19 cellular contexts compared by ENCODE assay signal in genomic region chr16:84086996-84087395, GRCh38. TPM values are rescaled to one million over a fixed set of nuclear protein-coding genes. Genes with fewer than 3 reads are reported as not detected.
"Had no signal": no experiment of that assay in that cellular context is flagged by ENCODE, and none has a peak within 500 bp of the region (broad histone marks: within the 10 kb centered on the region; RNA-seq: fewer than 3 reads in every experiment).

No MANE protein-coding gene starts in this region.

- ATAC-seq: gastroesophageal sphincter; left lung; stimulated activated naive CD8-positive, alpha-beta T cell treated with anti-CD3 and anti-CD28 coated beads, Interleukin-15, amount 100 ng/mL, for 72 hours had no signal

- H3K9me3 ChIP-seq: gastroesophageal sphincter, left lung, right lobe of liver, testis, upper lobe of left lung had no signal

- H3K4me1 Mint-ChIP-seq: nephron had no signal

- H3K4me3 Mint-ChIP-seq: activated CD4-positive, alpha-beta T cell treated with anti-CD3 and anti-CD28 coated beads, Interleukin-2, amount 10 ng/mL, durations not matched to agents 7 days and 5 days; nephron had no signal

- H3K4me3 ChIP-seq: gastroesophageal sphincter, left lung, right lobe of liver, smooth muscle cell, testis, upper lobe of left lung had no signal

- DNase-seq: activated CD4-positive, alpha-beta T cell treated with anti-CD3 and anti-CD28 coated beads, Interleukin-2, amount 10 ng/mL, durations not matched to agents 7 days and 5 days; aorta; erythroblast; hippocampal formation; left lung; mesendoderm; occipital lobe; right lobe of liver; stimulated activated CD4-positive, alpha-beta T cell treated with anti-CD3 and anti-CD28 coated beads, Interleukin-4, amount 100 ng/mL, for 4 hours; stimulated activated CD8-positive, alpha-beta memory T cell treated with anti-CD3 and anti-CD28 coated beads, Interleukin-4, amount 100 ng/mL, for 48 hours; stimulated activated naive CD8-positive, alpha-beta T cell treated with anti-CD3 and anti-CD28 coated beads, Interleukin-15, amount 100 ng/mL, for 72 hours; upper lobe of left lung had no signal

- H3K27me3 Mint-ChIP-seq: activated CD4-positive, alpha-beta T cell treated with anti-CD3 and anti-CD28 coated beads, Interleukin-2, amount 10 ng/mL, durations not matched to agents 7 days and 5 days; progenitor cell of endocrine pancreas; stimulated activated naive CD8-positive, alpha-beta T cell treated with anti-CD3 and anti-CD28 coated beads, Interleukin-15, amount 100 ng/mL, for 72 hours had no signal

- H3K27ac Mint-ChIP-seq: nephron; stimulated activated naive CD8-positive, alpha-beta T cell treated with anti-CD3 and anti-CD28 coated beads, Interleukin-15, amount 100 ng/mL, for 72 hours had no signal

- H3K9me3 Mint-ChIP-seq: activated CD4-positive, alpha-beta T cell treated with anti-CD3 and anti-CD28 coated beads, Interleukin-2, amount 10 ng/mL, durations not matched to agents 7 days and 5 days; activated T-helper 1 cell treated with anti-CD3 and anti-CD28 coated beads, Interleukin-12 subunit alpha, Interleukin-12 subunit beta, Interleukin-2, Interleukin-4 antibody, amounts not matched to agents 30 ng/mL and 10 ng/mL and 1 ng/mL, durations not matched to agents 14 hours and 24 hours and 36 hours; nephron; stimulated activated naive CD8-positive, alpha-beta T cell treated with anti-CD3 and anti-CD28 coated beads, Interleukin-15, amount 100 ng/mL, for 72 hours had no signal

- H3K27ac ChIP-seq: gastroesophageal sphincter, left lung, right lobe of liver, upper lobe of left lung had no signal

- H3K27me3 ChIP-seq: gastroesophageal sphincter, left lung, right lobe of liver, testis, upper lobe of left lung had no signal

- H3K4me2 ChIP-seq: smooth muscle cell had no signal

RNA-seq across cellular contexts. Expression of gene SLC38A8, which starts 44.4 kb away (rescaled TPM):
- total RNA-seq: activated CD4-positive, alpha-beta T cell treated with anti-CD3 and anti-CD28 coated beads, Interleukin-2, amount 10 ng/mL, durations not matched to agents 7 days and 5 days; activated T-helper 1 cell treated with anti-CD3 and anti-CD28 coated beads, Interleukin-12 subunit alpha, Interleukin-12 subunit beta, Interleukin-2, Interleukin-4 antibody, amounts not matched to agents 30 ng/mL and 10 ng/mL and 1 ng/mL, durations not matched to agents 14 hours and 24 hours and 36 hours; aorta; gastroesophageal sphincter; occipital lobe; right lobe of liver; smooth muscle cell; T-helper 2 cell treated with Interferon-gamma antibody and Interleukin-4, amounts not matched to agents 100 ng/mL and 5 ng/mL, for 36 hours; upper lobe of left lung had no signal

RNA-seq across cellular contexts. Expression of gene DNAAF1, which starts 58.1 kb away (rescaled TPM):
- total RNA-seq: activated T-helper 1 cell treated with anti-CD3 and anti-CD28 coated beads, Interleukin-12 subunit alpha, Interleukin-12 subunit beta, Interleukin-2, Interleukin-4 antibody, amounts not matched to agents 30 ng/mL and 10 ng/mL and 1 ng/mL, durations not matched to agents 14 hours and 24 hours and 36 hours; T-helper 2 cell treated with Interferon-gamma antibody and Interleukin-4, amounts not matched to agents 100 ng/mL and 5 ng/mL, for 36 hours had no signal
